In genomic region chr3:101026881-101027678, GRCh38 we compare ENCODE assay signal across 26 cellular contexts. TPM values are rescaled to one million over a fixed set of nuclear protein-coding genes. Genes with fewer than 3 reads are reported as not detected.
"Had no signal": no experiment of that assay in that cellular context is flagged by ENCODE, and none has a peak within 500 bp of the region (broad histone marks: within the 10 kb centered on the region; RNA-seq: fewer than 3 reads in every experiment).

No MANE protein-coding gene starts in this region.

- H3K9me3 ChIP-seq: Peyer's patch, SJSA1 had no signal

- H3K27ac ChIP-seq: adrenal gland, Peyer's patch, RWPE1, SJSA1, WERI-Rb-1 had no signal

- H3K4me1 ChIP-seq: adrenal gland, Peyer's patch had no signal

- DNase-seq: activated CD4-positive, alpha-beta T cell treated with anti-CD3 and anti-CD28 coated beads for 4 hours; activated CD8-positive, alpha-beta memory T cell treated with anti-CD3 and anti-CD28 coated beads, Interleukin-2, amount 50 U/mL, for 4 hours; activated CD8-positive, alpha-beta T cell treated with anti-CD3 and anti-CD28 coated beads for 36 hours; activated gamma-delta T cell treated with Interleukin-2 at 50 U/mL for 16 hours; activated naive CD4-positive, alpha-beta T cell treated with anti-CD3 and anti-CD28 coated beads, Interleukin-2, amount 50 U/mL, for 16 hours; activated naive CD8-positive, alpha-beta T cell treated with anti-CD3 and anti-CD28 coated beads, Interleukin-2, amount 10 ng/mL, durations not matched to agents 7 days and 5 days; activated T-cell treated with anti-CD3 and anti-CD28 coated beads, Interleukin-2, amount 50 U/mL, for 72 hours; adrenal gland; anterior cingulate cortex; cerebellar nuclear complex; NCI-H1092 treated with DMSO at 0.1 percent for 48 hours; NCI-H1436; NCI-H1694 treated with DMSO at 0.1 percent for 48 hours; NCI-H2029 treated with DMSO at 0.1 percent for 48 hours; NCI-H446; NCI-H524; Peyer's patch; Right ventricle myocardium superior; T-cell; T-helper 2 cell; WERI-Rb-1 had no signal

- ATAC-seq: activated CD4-positive, CD25-positive, alpha-beta regulatory T cell treated with anti-CD3 and anti-CD28 coated beads, Interleukin-2, amount 50 U/mL, for 24 hours; activated CD8-positive, alpha-beta T cell treated with anti-CD3 and anti-CD28 coated beads for 36 hours; activated T-cell treated with anti-CD3 and anti-CD28 coated beads, Interleukin-2, amount 50 U/mL, for 72 hours; T-cell had no signal

- H3K36me3 ChIP-seq: adrenal gland, Peyer's patch, SJSA1, WERI-Rb-1 had no signal

- FAIRE-seq: colon had no signal

- H3K27me3 ChIP-seq: adrenal gland, Peyer's patch, SJSA1 had no signal

- H3K4me3 ChIP-seq: adrenal gland, Peyer's patch, SJSA1 had no signal

RNA-seq across cellular contexts. Expression of gene ABI3BP, which starts 33.9 kb away (rescaled TPM):
- total RNA-seq: activated CD8-positive, alpha-beta T cell treated with anti-CD3 and anti-CD28 coated beads for 36 hours; activated T-cell treated with anti-CD3 and anti-CD28 coated beads, Interleukin-2, amount 50 U/mL, for 72 hours; activated T-helper 2 cell treated with anti-CD3 and anti-CD28 coated beads, Interferon-gamma antibody, Interleukin-2, Interleukin-4, amounts not matched to agents 10 μg/mL and 5 μg/mL and 100 μg/mL, durations not matched to agents 14 hours and 24 hours and 36 hours had no signal
